In genomic region chr1:178121883-178122282, GRCh38 we compare ENCODE assay signal across 20 cellular contexts. TPM values are rescaled to one million over a fixed set of nuclear protein-coding genes. Genes with fewer than 3 reads are reported as not detected.
DNase-seq lines count a peak whose midpoint lies in the region; FAIRE-seq and TF ChIP-seq lines count a peak whose summit lies in the region.
"Had no signal": no experiment of that assay in that cellular context is flagged by ENCODE, and none has a peak within 500 bp of the region (broad histone marks: within the 10 kb centered on the region; RNA-seq: fewer than 3 reads in every experiment).

No MANE protein-coding gene starts in this region.

- no peak overlapping the region for H3K9ac ChIP-seq in keratinocyte (ENCODE audit: control insufficient read depth, extremely low read depth, insufficient read depth, low read length)
- H3K9ac ChIP-seq: SK-N-SH had no signal

- H3K79me2 ChIP-seq in keratinocyte (ENCODE audit: control insufficient read depth, insufficient read depth, low read length), result peaks cover 83% of the 10 kb centered on the region

- no peaks in the 10 kb centered on the region for H3K9me3 ChIP-seq in keratinocyte (ENCODE audit: control insufficient read depth, low read depth, low read length)
- H3K9me3 ChIP-seq: SK-N-SH, upper lobe of left lung had no signal

- no peaks in the 10 kb centered on the region for H3K9me1 ChIP-seq in keratinocyte (ENCODE audit: control insufficient read depth, extremely low read depth, insufficient read depth, low read length)

- H3K27me3 ChIP-seq in keratinocyte (ENCODE audit: control insufficient read depth, extremely low read depth, insufficient read depth, low read length), result no peaks in the 10 kb centered on the region
- H3K27me3 ChIP-seq: upper lobe of left lung had no signal

- TF ChIP-seq CTCF in WI38 (IDR thresholded peaks at IDR 0.05; ENCODE audit: low read depth, low read length) (no peak), keratinocyte (optimal IDR thresholded peaks at IDR 0.05 in 1 of 3, IDR thresholded peaks at IDR 0.05 in 1 of 3, conservative IDR thresholded peaks at IDR 0.05 in 1 of 3; ENCODE audit: extremely low read depth in 1 of 3, insufficient read depth in 2 of 3, low read length in 3 of 3) (no peak)

- H2AFZ ChIP-seq in keratinocyte (ENCODE audit: control insufficient read depth, low read length), result no peak overlapping the region

- dilution Hi-C loops in keratinocyte (cut with MboI; ENCODE audit: extremely low pct_ligation_motif_present, low sequenced_read_pairs), result no loop called here

- H4K20me1 ChIP-seq in keratinocyte (ENCODE audit: control insufficient read depth, extremely low read depth, insufficient read depth, low read length), result no peaks in the 10 kb centered on the region

- H3K27ac ChIP-seq in keratinocyte (ENCODE audit: control insufficient read depth, insufficient read depth, low read length), result peak overlapping the region; percentile 18
- H3K27ac ChIP-seq: upper lobe of left lung had no signal

- FAIRE-seq in keratinocyte (lab: Jason Lieb, UNC), result peak; percentile 13
- FAIRE-seq: A204.1 had no signal

- peaks cover 47% of the 10 kb centered on the region for H3K4me1 ChIP-seq in keratinocyte (ENCODE audit: control insufficient read depth, extremely low read depth, insufficient read depth, low read length)

- peak overlapping the region; percentile 8 for H3K4me2 ChIP-seq in keratinocyte (ENCODE audit: control insufficient read depth, extremely low read depth, insufficient read depth, low read depth, low read length)
- H3K4me2 ChIP-seq: SK-N-SH had no signal

- H3K36me3 ChIP-seq in keratinocyte (ENCODE audit: control insufficient read depth in 2 of 2, extremely low read depth in 1 of 2, insufficient read depth in 2 of 2, low read length in 2 of 2), result no peaks in the 10 kb centered on the region
- H3K36me3 ChIP-seq: upper lobe of left lung had no signal

- DNase-seq in NCI-H345 treated with DMSO at 0.1 percent for 48 hours (lab: John Stamatoyannopoulos, UW; ENCODE audit: unreplicated experiment) (peak; percentile 8), NCI-H345 (lab: John Stamatoyannopoulos, UW) (no peak), keratinocyte (ENCODE audit: low read depth, low spot score) (no peak), superior temporal gyrus (ENCODE audit: extremely low spot score) (peak; percentile 36), NK-92 (lab: John Stamatoyannopoulos, UW; ENCODE audit: unreplicated experiment) (no peak), HT-29 (ENCODE audit: low spot score) (no peak), NCI-H226 (no peak)
- DNase-seq: activated CD4-positive, alpha-beta T cell treated with anti-CD3 and anti-CD28 coated beads, Interleukin-2, amount 50 U/mL, for 1 hour; activated naive CD4-positive, alpha-beta T cell treated with anti-CD3 and anti-CD28 coated beads, Interleukin-2, amount 50 U/mL, for 16 hours; activated T-cell treated with anti-CD3 and anti-CD28 coated beads for 4 hours; DND-41; NCI-H1694; NCI-H524; posterior cingulate gyrus; SK-N-SH; stimulated activated CD4-positive, alpha-beta T cell treated with anti-CD3 and anti-CD28 coated beads, Interleukin-12 subunit alpha, Interleukin-12 subunit beta, amount 100 ng/mL, for 4 hours; stimulated activated naive CD4-positive, alpha-beta T cell; upper lobe of left lung had no signal

- peak overlapping the region; percentile 17; the same call in 1 of the 2 replicates for H3K4me3 ChIP-seq in WI38 (ENCODE audit: low read depth, low read length)
- H3K4me3 ChIP-seq in keratinocyte (ENCODE audit: control insufficient read depth in 2 of 3, extremely low read depth in 1 of 3, insufficient read depth in 2 of 3, low read depth in 1 of 3, low read length in 3 of 3), result no peak overlapping the region
- H3K4me3 ChIP-seq: upper lobe of left lung had no signal

RNA-seq across cellular contexts. Expression of gene RASAL2, which starts 28.0 kb away (rescaled TPM):
- 27.2 to 36.3 TPM (median 29.1 TPM) in 3 replicates for polyA plus RNA-seq in keratinocyte
- polyA plus RNA-seq in keratinocyte (2011; ENCODE audit: low read depth), result 21.3 TPM
- 14.1 and 17.1 TPM in 2 replicates for polyA plus RNA-seq in keratinocyte (2011; cell fraction: cytosol; rRNA removed)
- 76.0 and 76.8 TPM in 2 replicates for polyA plus RNA-seq in keratinocyte (2011; cell fraction: nucleus; rRNA removed)
- 7.9 and 17.5 TPM in 2 replicates for polyA plus RNA-seq in keratinocyte (2012; ENCODE audit: low replicate concordance)
- 40.6 to 109 TPM (median 86.9 TPM) in 3 replicates for polyA minus RNA-seq in keratinocyte
- polyA minus RNA-seq in keratinocyte (2011; cell fraction: cytosol; rRNA and poly(A)+ RNA removed), result 29.2 TPM
- 91.1 and 159 TPM in 2 replicates for polyA minus RNA-seq in keratinocyte (2011; cell fraction: nucleus; rRNA and poly(A)+ RNA removed)
- 14.7 and 21.3 TPM in 2 replicates for total RNA-seq in HT-29 (2014; rRNA removed; shearing (Covaris generic))

Comparison
In these comparisons a context has a peak if more than half of its experiments do, and no peak if none do; other contexts are left out.
1. DNase-seq: peak in NCI-H345 treated with DMSO at 0.1 percent for 48 hours (single experiment) and superior temporal gyrus (single experiment); none in NCI-H345 (single experiment), keratinocyte (single experiment), NK-92 (single experiment), HT-29 (single experiment) and NCI-H226 (single experiment).